In the genomic region with DNA sequence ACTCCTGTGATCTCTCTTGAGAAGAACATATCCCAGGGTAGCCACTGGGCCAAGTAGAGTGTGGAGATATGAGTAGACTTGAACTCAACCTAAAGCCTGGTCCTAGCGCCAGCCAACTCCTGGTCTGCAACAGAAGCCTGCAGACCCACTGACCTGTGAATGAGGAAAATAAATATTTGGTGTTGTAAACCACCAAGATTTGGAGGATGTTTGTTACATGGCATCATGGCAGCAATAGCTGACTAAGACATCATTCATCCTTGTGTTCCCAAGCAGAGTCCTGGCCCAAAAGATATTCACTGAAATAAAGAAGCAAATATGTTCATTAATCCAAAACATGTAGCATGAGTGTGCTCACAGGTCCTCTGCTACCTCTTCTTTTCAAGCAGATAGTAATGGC, we compare ENCODE assay signal across 21 cellular contexts. TPM values are rescaled to one million over a fixed set of nuclear protein-coding genes. Genes with fewer than 3 reads are reported as not detected.
DNase-seq lines count a peak whose midpoint lies in the region; ATAC-seq, FAIRE-seq and TF ChIP-seq lines count a peak whose summit lies in the region.
"Had no signal": no experiment of that assay in that cellular context is flagged by ENCODE, and none has a peak within 500 bp of the region (broad histone marks: within the 10 kb centered on the region; RNA-seq: fewer than 3 reads in every experiment).

No MANE protein-coding gene starts in this region.

- no peaks in the 10 kb centered on the region for H3K36me3 ChIP-seq in HEK293 (ENCODE audit: control insufficient read depth in 2 of 2, insufficient read depth in 1 of 2, low read length in 2 of 2)
- no peaks in the 10 kb centered on the region for H3K36me3 ChIP-seq in K562 (ENCODE audit: control insufficient read depth, insufficient read depth, low read length)
- H3K36me3 ChIP-seq in mesodermal cell (ENCODE audit: control insufficient read depth, insufficient read depth, low read length) = no peaks in the 10 kb centered on the region
- H3K36me3 ChIP-seq in esophagus muscularis mucosa = no peaks in the 10 kb centered on the region
- H3K36me3 ChIP-seq in heart left ventricle = no peaks in the 10 kb centered on the region

- H2AFZ ChIP-seq in K562 (ENCODE audit: low read depth, low read length) = no peak overlapping the region
- H2AFZ ChIP-seq: GM23248 had no signal

- intact Hi-C loops in K562 (cut with micrococcal nuclease) = no loop called here
- intact Hi-C loops in esophagus muscularis mucosa (cut with DNase I) = no loop called here
- intact Hi-C loops in heart left ventricle (cut with DNase I) = no loop called here

- H3K27ac ChIP-seq in HEK293 (ENCODE audit: extremely low read depth, low read depth, low read length) = no peak overlapping the region
- no peak overlapping the region for H3K27ac ChIP-seq in K562 (ENCODE audit: extremely low read depth, low read depth, low read length)
- H3K27ac ChIP-seq in mesodermal cell (ENCODE audit: low read depth, low read length, severe bottlenecking) = peak overlapping the region; percentile 19
- no peak overlapping the region for H3K27ac ChIP-seq in esophagus muscularis mucosa (replicated peaks in 1 of 4)
- H3K27ac ChIP-seq in heart left ventricle = no peak overlapping the region
- H3K27ac ChIP-seq: A549, GM23248 had no signal

- H3K9me3 ChIP-seq in HEK293 (ENCODE audit: control insufficient read depth, insufficient read depth, low read depth, low read length) = no peaks in the 10 kb centered on the region
- H3K9me3 ChIP-seq in K562 (replicated peaks; ENCODE audit: control insufficient read depth, insufficient read depth, low read depth, low read length) = peaks cover 6% of the 10 kb centered on the region; the same call in 1 of the 2 replicates
- no peaks in the 10 kb centered on the region for H3K9me3 ChIP-seq in mesodermal cell (ENCODE audit: control insufficient read depth, low read length)
- peaks cover 0 to 7% (median under 1%) of the 10 kb centered on the region in 4 donors for H3K9me3 ChIP-seq in esophagus muscularis mucosa
- H3K9me3 ChIP-seq in heart left ventricle = peaks cover 0 to 11% (median under 1%) of the 10 kb centered on the region in 12 donors
- H3K9me3 ChIP-seq: A549 had no signal

- FAIRE-seq in K562 (lab: Jason Lieb, UNC) = no peak
- FAIRE-seq: A549, GM19239, H1 had no signal

- WGBS in K562 (ENCODE audit: insufficient coverage, low coverage, missing lambda C conversion rate) = 9% methylated on average over 1 of the region's 1 CpG
- WGBS in mesodermal cell (ENCODE audit: insufficient coverage in 2 of 2), 2 experiments = 100% methylated on average over 1 of the region's 1 CpG; no CpG with 5 or more reads in 1 of the 2 experiments
- WGBS in esophagus muscularis mucosa = 89% methylated on average over 1 of the region's 1 CpG
- 98 to 100% (median 100%) methylated on average over 1 of the region's 1 CpG for WGBS in heart left ventricle, 4 donors

- peaks cover 2% of the 10 kb centered on the region for H3K36me3 Mint-ChIP-seq in activated CD8-positive, alpha-beta T cell treated with anti-CD3 and anti-CD28 coated beads, Interleukin-2, amount 10 ng/mL, durations not matched to agents 7 days and 5 days (ENCODE audit: low read depth)

- H3K27me3 Mint-ChIP-seq in activated CD8-positive, alpha-beta T cell treated with anti-CD3 and anti-CD28 coated beads, Interleukin-2, amount 10 ng/mL, durations not matched to agents 7 days and 5 days (ENCODE audit: low read depth) = peaks cover 1% of the 10 kb centered on the region

- no peaks in the 10 kb centered on the region for H4K20me1 ChIP-seq in K562 (replicated peaks; ENCODE audit: control insufficient read depth, insufficient read depth, low read length)

- H3K4me1 Mint-ChIP-seq in activated CD8-positive, alpha-beta T cell treated with anti-CD3 and anti-CD28 coated beads, Interleukin-2, amount 10 ng/mL, durations not matched to agents 7 days and 5 days (ENCODE audit: low read depth) = peaks cover 12% of the 10 kb centered on the region

- H3K9me3 Mint-ChIP-seq in activated CD8-positive, alpha-beta T cell treated with anti-CD3 and anti-CD28 coated beads, Interleukin-2, amount 10 ng/mL, durations not matched to agents 7 days and 5 days (ENCODE audit: insufficient read depth) = peaks cover 10% of the 10 kb centered on the region

- H3K4me2 ChIP-seq in K562 (ENCODE audit: insufficient read depth, low read length) = no peak overlapping the region
- H3K4me2 ChIP-seq: A549 had no signal

- H3K27ac Mint-ChIP-seq in activated CD8-positive, alpha-beta T cell treated with anti-CD3 and anti-CD28 coated beads, Interleukin-2, amount 10 ng/mL, durations not matched to agents 7 days and 5 days = no peak overlapping the region

- H3K4me1 ChIP-seq in HEK293 (ENCODE audit: control insufficient read depth, insufficient read depth, low read length) (no peaks in the 10 kb centered on the region), K562 (replicated peaks in 1 of 2; ENCODE audit: control insufficient read depth in 2 of 2, insufficient read depth in 2 of 2, low read length in 2 of 2) (no peaks in the 10 kb centered on the region), mesodermal cell (ENCODE audit: control insufficient read depth, insufficient read depth, low read length, poor library complexity, severe bottlenecking) (no peaks in the 10 kb centered on the region), esophagus muscularis mucosa (no peaks in the 10 kb centered on the region), heart left ventricle (no peaks in the 10 kb centered on the region)
- H3K4me1 ChIP-seq: A549 had no signal

- H3K4me3 ChIP-seq in HEK293 (ENCODE audit: low read depth, low read length) (no peak overlapping the region), K562 (no peak overlapping the region), mesodermal cell (ENCODE audit: extremely low read depth, insufficient read depth, low read length, poor library complexity, severe bottlenecking) (no peak overlapping the region), esophagus muscularis mucosa (no peak overlapping the region), heart left ventricle (no peak overlapping the region)
- H3K4me3 ChIP-seq: A549, GM23248 had no signal

- TF ChIP-seq EP300 in K562 (IDR thresholded peaks at IDR 0.05; ENCODE audit: low read length) = no peak
- TF ChIP-seq EP300 in esophagus muscularis mucosa (IDR thresholded peaks at IDR 0.05) = no peak

- TF ChIP-seq CTCF in HEK293 (tag by site-specific recombination; IDR thresholded peaks at IDR 0.05) = no peak
- TF ChIP-seq CTCF in K562 (IDR thresholded peaks at IDR 0.05 in 2 of 3, conservative IDR thresholded peaks at IDR 0.05 in 1 of 3; ENCODE audit: insufficient read depth in 2 of 3, low read depth in 1 of 3, low read length in 3 of 3) = no peak
- TF ChIP-seq CTCF in esophagus muscularis mucosa (IDR thresholded peaks at IDR 0.05) = no peak
- no peak for TF ChIP-seq CTCF in heart left ventricle (IDR thresholded peaks at IDR 0.05)

- ATAC-seq in K562 = no peak
- ATAC-seq in activated CD8-positive, alpha-beta T cell treated with anti-CD3 and anti-CD28 coated beads, Interleukin-2, amount 10 ng/mL, durations not matched to agents 7 days and 5 days = no peak
- no peak for ATAC-seq in heart left ventricle
- ATAC-seq: A549 had no signal

- CTCF ChIA-PET in HEK293 (lab: Yijun Ruan, JAX) = interaction anchor here (0.8 to 1.3 kb wide), 3 partner anchors 18 to 110 kb away, joined by 3 to 7 read pairs (median 5); no protein-coding TSS in a partner anchor
- CTCF ChIA-PET in K562 (lab: Yijun Ruan, JAX; ENCODE audit: low intra/inter-chr PET ratio) = no interaction called here
- CTCF ChIA-PET in activated CD8-positive, alpha-beta T cell treated with anti-CD3 and anti-CD28 coated beads, Interleukin-2, amount 10 ng/mL, durations not matched to agents 7 days and 5 days (lab: Charles Lee) = interaction anchor here (1.5 kb wide), 1 partner anchor 42 kb away, joined by 3 read pairs; no protein-coding TSS in a partner anchor

- no peak for TF ChIP-seq RAD21 in K562 (CRISPR knock-in tag; conservative IDR thresholded peaks at IDR 0.05 in 1 of 2, IDR thresholded peaks at IDR 0.05 in 1 of 2)

- no peak overlapping the region for H3K4me3 Mint-ChIP-seq in activated CD8-positive, alpha-beta T cell treated with anti-CD3 and anti-CD28 coated beads, Interleukin-2, amount 10 ng/mL, durations not matched to agents 7 days and 5 days
- H3K4me3 Mint-ChIP-seq: CD4-positive, alpha-beta memory T cell had no signal

- H3K27me3 ChIP-seq in K562 (ENCODE audit: control insufficient read depth in 2 of 2, insufficient read depth in 2 of 2, low read length in 2 of 2) = peaks cover 7 to 10% of the 10 kb centered on the region in 2 experiments
- no peaks in the 10 kb centered on the region for H3K27me3 ChIP-seq in esophagus muscularis mucosa
- H3K27me3 ChIP-seq in heart left ventricle = no peaks in the 10 kb centered on the region

- POLR2A ChIA-PET in HEK293 (lab: Yijun Ruan, JAX) = no interaction called here
- POLR2A ChIA-PET in K562 (lab: Yijun Ruan, JAX) = no interaction called here
- POLR2A ChIA-PET in activated CD8-positive, alpha-beta T cell treated with anti-CD3 and anti-CD28 coated beads, Interleukin-2, amount 10 ng/mL, durations not matched to agents 7 days and 5 days (lab: Charles Lee) = no interaction called here

- H3K9ac ChIP-seq in K562 (ENCODE audit: insufficient read depth in 1 of 2, low read depth in 2 of 2, low read length in 2 of 2) = no peak overlapping the region
- H3K9ac ChIP-seq: GM23248 had no signal

- no peak for TF ChIP-seq POLR2A in K562 (conservative IDR thresholded peaks at IDR 0.05)
- no peak for TF ChIP-seq POLR2A in esophagus muscularis mucosa (IDR thresholded peaks at IDR 0.05; ENCODE audit: low read depth)
- no peak for TF ChIP-seq POLR2A in heart left ventricle (IDR thresholded peaks at IDR 0.05)

- H3K9me1 ChIP-seq in K562 (ENCODE audit: control insufficient read depth, insufficient read depth, low read length) = no peaks in the 10 kb centered on the region

- no TSS peak for BruUV-seq in K562 (replicated peaks; lab: Mats Ljungman, UMichigan)

- H3K79me2 ChIP-seq in K562 (ENCODE audit: control insufficient read depth, insufficient read depth, low read length) = no peaks in the 10 kb centered on the region

- DNase-seq in K562 (ENCODE audit: extremely low read depth in 1 of 4, low spot score in 3 of 4) (no peak), esophagus muscularis mucosa (ENCODE audit: extremely low spot score) (no peak), heart left ventricle (no peak)
- no peak for DNase-seq in activated CD8-positive, alpha-beta T cell treated with anti-CD3 and anti-CD28 coated beads, Interleukin-2, amount 10 ng/mL, durations not matched to agents 7 days and 5 days
- DNase-seq: 8988T; ACHN; C1 segment of cervical spinal cord; Calu3; CD4-positive, alpha-beta memory T cell; COR-L47; DMS53; DMS79 treated with DMSO at 0.1 percent for 48 hours; GF-D8; GM23248; H7; HCEC 1CT had no signal

- in situ Hi-C loops in K562 (cut with MboI) = no loop called here

RNA-seq across cellular contexts. Expression of a gene that starts 26.0 kb away (rescaled TPM):
- 0.11 and 0.12 TPM in 2 replicates for total RNA-seq in K562 (2011; cell fraction: chromatin; rRNA removed; ENCODE audit: low replicate concordance)
- 0.13 and 0.17 TPM in 2 replicates for total RNA-seq in K562 (2011; cell fraction: nucleolus; rRNA removed)
- total RNA-seq in K562 (2011; cell fraction: nucleoplasm; rRNA removed) = 0.15 TPM in 2 replicates
- total RNA-seq in K562 (2014; rRNA removed) = 0.23 and 0.33 TPM in 2 replicates
- total RNA-seq in K562 (2014; rRNA removed; fragmentation: Illumina TruSeq; extraction: Trizol) = 0.13 and 0.15 TPM in 2 replicates
- 1.3 TPM in 2 replicates for total RNA-seq in K562 (2015; rRNA removed; fragmentation: Illumina TruSeq; extraction: Trizol)
- total RNA-seq in K562 (2021) = 0.38 and 0.42 TPM in 2 replicates
- polyA plus RNA-seq in K562 (2011; rRNA removed) = 0.06 and 0.18 TPM in 2 replicates
- polyA plus RNA-seq in K562 (2011; cell fraction: cytosol; rRNA removed) = 0.01 and 0.13 TPM in 2 replicates
- 0.04 and 0.20 TPM in 2 replicates for polyA plus RNA-seq in K562 (2011; cell fraction: nucleus; rRNA removed)
- 0.43 and 0.76 TPM in 2 replicates for polyA plus RNA-seq in K562 (2012)
- polyA plus RNA-seq in K562 (2014; fragmentation: Illumina TruSeq; extraction: Trizol) = 0.17 and 0.18 TPM in 2 replicates
- under 1 TPM; 0.01 to 0.04 TPM for polyA plus RNA-seq in K562 (2014; fragmentation: Nextera tagmentation; extraction: Ambion mirVana)
- polyA plus RNA-seq in K562 (2014; rRNA removed) = 0.07 and 0.34 TPM in 2 replicates
- 0.04 and 0.51 TPM in 2 replicates for polyA minus RNA-seq in K562 (2011; rRNA and poly(A)+ RNA removed)
- 0.10 and 0.55 TPM in 2 replicates for polyA minus RNA-seq in K562 (2011; cell fraction: cytosol; rRNA and poly(A)+ RNA removed)
- polyA minus RNA-seq in K562 (2011; cell fraction: nucleus; rRNA and poly(A)+ RNA removed) = 0.13 and 0.78 TPM in 2 replicates
- polyA plus RNA-seq in mesodermal cell (2013, experiment 1 of 2) = 13.5 TPM
- 11.0 TPM for polyA plus RNA-seq in mesodermal cell (2013, experiment 2 of 2)
- 10 to 100 TPM; 24.1 to 43.0 (median 38.7) TPM for total RNA-seq in esophagus muscularis mucosa
- not detected for total RNA-seq in activated CD8-positive, alpha-beta T cell treated with anti-CD3 and anti-CD28 coated beads, Interleukin-2, amount 10 ng/mL, durations not matched to agents 7 days and 5 days
- 10 to 100 TPM; 12.0 to 51.3 (median 25.0) TPM for total RNA-seq in heart left ventricle
- polyA plus RNA-seq in heart left ventricle = 10 to 100 TPM in 1 of 2 donors, 1 to 10 TPM in 1; 8.1 to 30.4 TPM
- total RNA-seq: CD4-positive, alpha-beta memory T cell had no signal
- polyA plus RNA-seq: CD4-positive, alpha-beta memory T cell had no signal

Comparison
In these comparisons a context has a peak if more than half of its experiments do, and no peak if none do; other contexts are left out.
1. RNA of a gene that starts 26.0 kb away (total RNA-seq): 24.1 to 43.0 TPM in esophagus muscularis mucosa and 12.0 to 51.3 TPM in heart left ventricle; 0.11 to 1.3 TPM in K562 and not detected in activated CD8-positive, alpha-beta T cell treated with anti-CD3 and anti-CD28 coated beads, Interleukin-2, amount 10 ng/mL, durations not matched to agents 7 days and 5 days; every median in the first group is over 4 times any median in the second.